ENCODE assay signal across 17 cellular contexts in genomic region chr2:239130786-239131325, GRCh38.
"Had no signal": no experiment of that assay in that cellular context is flagged by ENCODE, and none has a peak within 500 bp of the region (broad histone marks: within the 10 kb centered on the region; RNA-seq: fewer than 3 reads in every experiment).

No MANE protein-coding gene starts in this region.

- H3K9me3 ChIP-seq: suprapubic skin, tibial artery had no signal

- H3K4me3 ChIP-seq: hepatocyte, lung, suprapubic skin, tibial artery had no signal

- H2AFZ ChIP-seq: hepatocyte had no signal

- ATAC-seq: left colon, left ventricle myocardium superior, right cardiac atrium had no signal

- H3K27me3 ChIP-seq: hepatocyte, suprapubic skin, tibial artery had no signal

- H3K4me1 ChIP-seq: suprapubic skin, tibial artery had no signal

- DNase-seq: dermis blood vessel endothelial cell; effector CD4-positive, alpha-beta T cell; endodermal cell; erythroblast; foreskin melanocyte; kidney; left colon; left ventricle myocardium superior; mesenchymal stem cell; small intestine; stimulated activated CD4-positive, alpha-beta T cell treated with anti-CD3 and anti-CD28 coated beads, Interleukin-12 subunit alpha, Interleukin-12 subunit beta, amount 100 ng/mL, for 4 hours; stimulated activated naive CD4-positive, alpha-beta T cell treated with Interleukin-2 at 50 U/mL for 16 hours; tibial artery had no signal

- H3K4me2 ChIP-seq: hepatocyte had no signal

- H3K27ac ChIP-seq: hepatocyte, suprapubic skin, tibial artery had no signal
